ENCODE assay signal across 1 cellular context in genomic region chr9:34380034-34380510, GRCh38.
TF ChIP-seq lines count a peak whose summit lies in the region.

No MANE protein-coding gene starts in this region.

TF ChIP-seq in HepG2, 621 proteins besides CTCF, POLR2A, EP300 and RAD21 (continued from another document):
- TF ChIP-seq, protein P1, sequence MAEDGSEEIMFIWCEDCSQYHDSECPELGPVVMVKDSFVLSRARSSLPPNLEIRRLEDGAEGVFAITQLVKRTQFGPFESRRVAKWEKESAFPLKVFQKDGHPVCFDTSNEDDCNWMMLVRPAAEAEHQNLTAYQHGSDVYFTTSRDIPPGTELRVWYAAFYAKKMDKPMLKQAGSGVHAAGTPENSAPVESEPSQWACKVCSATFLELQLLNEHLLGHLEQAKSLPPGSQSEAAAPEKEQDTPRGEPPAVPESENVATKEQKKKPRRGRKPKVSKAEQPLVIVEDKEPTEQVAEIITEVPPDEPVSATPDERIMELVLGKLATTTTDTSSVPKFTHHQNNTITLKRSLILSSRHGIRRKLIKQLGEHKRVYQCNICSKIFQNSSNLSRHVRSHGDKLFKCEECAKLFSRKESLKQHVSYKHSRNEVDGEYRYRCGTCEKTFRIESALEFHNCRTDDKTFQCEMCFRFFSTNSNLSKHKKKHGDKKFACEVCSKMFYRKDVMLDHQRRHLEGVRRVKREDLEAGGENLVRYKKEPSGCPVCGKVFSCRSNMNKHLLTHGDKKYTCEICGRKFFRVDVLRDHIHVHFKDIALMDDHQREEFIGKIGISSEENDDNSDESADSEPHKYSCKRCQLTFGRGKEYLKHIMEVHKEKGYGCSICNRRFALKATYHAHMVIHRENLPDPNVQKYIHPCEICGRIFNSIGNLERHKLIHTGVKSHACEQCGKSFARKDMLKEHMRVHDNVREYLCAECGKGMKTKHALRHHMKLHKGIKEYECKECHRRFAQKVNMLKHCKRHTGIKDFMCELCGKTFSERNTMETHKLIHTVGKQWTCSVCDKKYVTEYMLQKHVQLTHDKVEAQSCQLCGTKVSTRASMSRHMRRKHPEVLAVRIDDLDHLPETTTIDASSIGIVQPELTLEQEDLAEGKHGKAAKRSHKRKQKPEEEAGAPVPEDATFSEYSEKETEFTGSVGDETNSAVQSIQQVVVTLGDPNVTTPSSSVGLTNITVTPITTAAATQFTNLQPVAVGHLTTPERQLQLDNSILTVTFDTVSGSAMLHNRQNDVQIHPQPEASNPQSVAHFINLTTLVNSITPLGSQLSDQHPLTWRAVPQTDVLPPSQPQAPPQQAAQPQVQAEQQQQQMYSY (CRISPR knock-in tag; IDR thresholded peaks at IDR 0.05): no peak
- TF ChIP-seq AKAP8 (CRISPR knock-in tag; IDR thresholded peaks at IDR 0.05) (no peak; the same call in 1 of the 2 replicates), MEIS1 (CRISPR knock-in tag; IDR thresholded peaks at IDR 0.05; ENCODE audit: borderline replicate concordance) (0 out of 2 replicates have a peak, but pooled peaks have one; percentile 14), MTF2 (CRISPR knock-in tag; IDR thresholded peaks at IDR 0.05; ENCODE audit: borderline replicate concordance) (no peak), ZZZ3 (CRISPR knock-in tag; IDR thresholded peaks at IDR 0.05; ENCODE audit: borderline replicate concordance) (no peak), GMEB1 (CRISPR knock-in tag; IDR thresholded peaks at IDR 0.05; ENCODE audit: borderline replicate concordance) (no peak), TFDP1 (CRISPR knock-in tag; IDR thresholded peaks at IDR 0.05; ENCODE audit: borderline replicate concordance) (no peak), RFX1 (IDR thresholded peaks at IDR 0.05) (no peak), ARNT (IDR thresholded peaks at IDR 0.05) (no peak), ZNF124 (CRISPR knock-in tag; IDR thresholded peaks at IDR 0.05) (no peak)
- TF ChIP-seq, protein P2, sequence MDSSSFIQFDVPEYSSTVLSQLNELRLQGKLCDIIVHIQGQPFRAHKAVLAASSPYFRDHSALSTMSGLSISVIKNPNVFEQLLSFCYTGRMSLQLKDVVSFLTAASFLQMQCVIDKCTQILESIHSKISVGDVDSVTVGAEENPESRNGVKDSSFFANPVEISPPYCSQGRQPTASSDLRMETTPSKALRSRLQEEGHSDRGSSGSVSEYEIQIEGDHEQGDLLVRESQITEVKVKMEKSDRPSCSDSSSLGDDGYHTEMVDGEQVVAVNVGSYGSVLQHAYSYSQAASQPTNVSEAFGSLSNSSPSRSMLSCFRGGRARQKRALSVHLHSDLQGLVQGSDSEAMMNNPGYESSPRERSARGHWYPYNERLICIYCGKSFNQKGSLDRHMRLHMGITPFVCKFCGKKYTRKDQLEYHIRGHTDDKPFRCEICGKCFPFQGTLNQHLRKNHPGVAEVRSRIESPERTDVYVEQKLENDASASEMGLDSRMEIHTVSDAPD (CRISPR knock-in tag; IDR thresholded peaks at IDR 0.05): peak; percentile 45; the same call in 1 of the 2 replicates
- TF ChIP-seq, protein P3, sequence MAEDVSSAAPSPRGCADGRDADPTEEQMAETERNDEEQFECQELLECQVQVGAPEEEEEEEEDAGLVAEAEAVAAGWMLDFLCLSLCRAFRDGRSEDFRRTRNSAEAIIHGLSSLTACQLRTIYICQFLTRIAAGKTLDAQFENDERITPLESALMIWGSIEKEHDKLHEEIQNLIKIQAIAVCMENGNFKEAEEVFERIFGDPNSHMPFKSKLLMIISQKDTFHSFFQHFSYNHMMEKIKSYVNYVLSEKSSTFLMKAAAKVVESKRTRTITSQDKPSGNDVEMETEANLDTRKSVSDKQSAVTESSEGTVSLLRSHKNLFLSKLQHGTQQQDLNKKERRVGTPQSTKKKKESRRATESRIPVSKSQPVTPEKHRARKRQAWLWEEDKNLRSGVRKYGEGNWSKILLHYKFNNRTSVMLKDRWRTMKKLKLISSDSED (CRISPR knock-in tag; IDR thresholded peaks at IDR 0.05): no peak
